Comparison of ENCODE assay signal across 8 cellular contexts in the genomic region with DNA sequence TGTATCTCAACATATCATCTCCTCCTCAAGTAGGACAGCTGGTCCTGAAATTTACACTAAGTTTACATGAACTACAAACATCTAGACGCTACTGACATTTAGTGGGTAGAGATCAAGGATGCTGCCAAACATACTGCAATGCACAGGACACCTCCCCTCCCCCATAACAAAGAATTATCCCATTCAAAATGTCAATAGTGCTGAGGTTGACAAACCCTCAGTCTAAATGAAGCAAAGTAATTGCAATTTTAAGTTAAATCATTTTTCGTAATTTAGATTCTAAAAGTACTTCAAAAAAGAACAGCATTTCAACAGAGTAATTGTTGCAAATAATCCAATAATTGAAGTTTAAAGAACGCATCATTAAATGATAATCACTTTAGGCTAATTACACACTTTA. TPM values are rescaled to one million over a fixed set of nuclear protein-coding genes. Genes with fewer than 3 reads are reported as not detected.
A peak's percentile ranks its signal among the peaks of the same experiment; 100 is the strongest.
DNase-seq lines count a peak whose midpoint lies in the region; ATAC-seq and TF ChIP-seq lines count a peak whose summit lies in the region.

No MANE protein-coding gene starts in this region.

- peak overlapping the region; percentile 82 for H3K4me2 ChIP-seq in MM.1S (ENCODE audit: low read depth, low read length)

- H3K79me2 ChIP-seq in MM.1S (ENCODE audit: low read length), result peaks cover 16% of the 10 kb centered on the region

- H2AFZ ChIP-seq in MM.1S (ENCODE audit: low read length), result no peak overlapping the region

- no peaks in the 10 kb centered on the region for H3K9me2 ChIP-seq in MM.1S (replicated peaks; ENCODE audit: insufficient read depth, low read length)

- peaks cover 26 to 40% (median 32%) of the 10 kb centered on the region in 4 donors for H3K4me1 Mint-ChIP-seq in CD4-positive, alpha-beta memory T cell
- H3K4me1 Mint-ChIP-seq in nephron, result peaks cover 26% of the 10 kb centered on the region

- CTCF ChIA-PET in CD4-positive, alpha-beta memory T cell (lab: Charles Lee; ENCODE audit: partially characterized antibody), result interaction anchor here (1.5 to 3.1 kb wide), 5 partner anchors 25 to 184 kb away, joined by 4 to 29 read pairs (median 10); a partner anchor contains a TSS
- CTCF ChIA-PET in GM10248 (lab: Yijun Ruan, JAX), result interaction anchor here (1.5 to 8.4 kb wide), 2 partner anchors 158 to 183 kb away, joined by 3 to 66 read pairs; no protein-coding TSS in a partner anchor

- peak overlapping the region; percentile 76; the same call in 1 of the 2 replicates for H3K9ac ChIP-seq in MM.1S (ENCODE audit: low read length)

- no peak for DNase-seq in CD4-positive, alpha-beta memory T cell
- no peak for DNase-seq in MM.1S
- peak; percentile 4 for DNase-seq in dermis blood vessel endothelial cell
- DNase-seq in NCI-H2171 (lab: John Stamatoyannopoulos, UW), result no peak
- DNase-seq in nucleus accumbens (lab: John Stamatoyannopoulos, UW), result no peak
- no peak for DNase-seq in GM10248 (ENCODE audit: extremely low spot score)

- H3K4me1 ChIP-seq in CD4-positive, alpha-beta memory T cell (ENCODE audit: insufficient read depth, low read length), result peaks cover 15% of the 10 kb centered on the region
- H3K4me1 ChIP-seq in MM.1S (ENCODE audit: low read length), result peaks cover 10% of the 10 kb centered on the region; the same call in 1 of the 2 replicates

- H3K27me3 Mint-ChIP-seq in CD4-positive, alpha-beta memory T cell, result peaks cover 2 to 3% of the 10 kb centered on the region in 2 donors
- H3K27me3 Mint-ChIP-seq in nephron (ENCODE audit: low read depth), result no peaks in the 10 kb centered on the region

- no peak for TF ChIP-seq CTCF in MM.1S (IDR thresholded peaks at IDR 0.05; ENCODE audit: low read length)
- no peak for TF ChIP-seq CTCF in nephron (IDR thresholded peaks at IDR 0.05; ENCODE audit: unreplicated experiment in 3 of 3)
- no peak for TF ChIP-seq CTCF in GM10248 (IDR thresholded peaks at IDR 0.05; ENCODE audit: control extremely low read depth, extremely low read depth, low read depth, missing control alignments)

- peak overlapping the region; percentile 96 to 99 (median 98) for H3K27ac Mint-ChIP-seq in CD4-positive, alpha-beta memory T cell
- H3K27ac Mint-ChIP-seq in nephron, result peak overlapping the region; percentile 93 to 94 (median 93)

- no peaks in the 10 kb centered on the region for H3K27me3 ChIP-seq in CD4-positive, alpha-beta memory T cell (ENCODE audit: insufficient read depth, low read length)
- H3K27me3 ChIP-seq in MM.1S (replicated peaks; ENCODE audit: insufficient read depth, low read length), result no peaks in the 10 kb centered on the region

- no peaks in the 10 kb centered on the region for H4K20me1 ChIP-seq in MM.1S (ENCODE audit: insufficient read depth, low read length)

- peak overlapping the region; percentile 92 to 99 (median 96) for H3K4me3 Mint-ChIP-seq in CD4-positive, alpha-beta memory T cell
- H3K4me3 Mint-ChIP-seq in nephron, result peak overlapping the region; percentile 91 to 95 (median 94)

- POLR2A ChIA-PET in CD4-positive, alpha-beta memory T cell (lab: Charles Lee; ENCODE audit: partially characterized antibody), result interaction anchor here (3.7 to 4.0 kb wide), 2 partner anchors 49 to 65 kb away, joined by 34 to 63 read pairs; a partner anchor contains a TSS
- POLR2A ChIA-PET in GM10248 (lab: Yijun Ruan, JAX), result no interaction called here

- H3K9me3 Mint-ChIP-seq in CD4-positive, alpha-beta memory T cell, result peaks cover 0 to 2% (median 0%) of the 10 kb centered on the region in 8 donors
- H3K9me3 Mint-ChIP-seq in nephron, result peaks cover 3% of the 10 kb centered on the region

- intact Hi-C loops in CD4-positive, alpha-beta memory T cell (cut with micrococcal nuclease), result loop anchor here (10.0 kb wide), 2 partner anchors 372 to 1508 kb away; a partner anchor contains a TSS

- no peak for ATAC-seq in GM18520 (IDR thresholded peaks at IDR 0.05; ENCODE audit: unreplicated experiment)

- peaks cover 6% of the 10 kb centered on the region; the same call in 1 of the 2 replicates for H3F3A ChIP-seq in MM.1S (ENCODE audit: insufficient read depth, low read length)

- H3K27ac ChIP-seq in CD4-positive, alpha-beta memory T cell (ENCODE audit: low read depth, low read length), result no peak overlapping the region
- H3K27ac ChIP-seq in MM.1S (ENCODE audit: low read length), result no peak overlapping the region

- H3K9me3 ChIP-seq in CD4-positive, alpha-beta memory T cell (ENCODE audit: control insufficient read depth in 1 of 2, low read length in 2 of 2), result no peaks in the 10 kb centered on the region
- no peaks in the 10 kb centered on the region for H3K9me3 ChIP-seq in MM.1S (replicated peaks; ENCODE audit: insufficient read depth, low read length)

- no peak overlapping the region for H3K4me3 ChIP-seq in CD4-positive, alpha-beta memory T cell (ENCODE audit: low read length in 2 of 2)
- H3K4me3 ChIP-seq in MM.1S (ENCODE audit: low read length), result peak overlapping the region; percentile 79

- peaks cover 10 to 31% of the 10 kb centered on the region in 2 donors for H3K36me3 Mint-ChIP-seq in CD4-positive, alpha-beta memory T cell
- H3K36me3 Mint-ChIP-seq in nephron (ENCODE audit: low read depth), result peaks cover 19% of the 10 kb centered on the region

- no peaks in the 10 kb centered on the region for H3K36me3 ChIP-seq in CD4-positive, alpha-beta memory T cell (ENCODE audit: insufficient read depth, low read length)
- no peaks in the 10 kb centered on the region for H3K36me3 ChIP-seq in MM.1S (replicated peaks; ENCODE audit: insufficient read depth, low read length)

RNA-seq across cellular contexts. Expression of a gene that starts 1.2 kb away (rescaled TPM):
- total RNA-seq in CD4-positive, alpha-beta memory T cell, result 10 to 100 TPM; 12.1 to 12.6 TPM
- polyA plus RNA-seq in CD4-positive, alpha-beta memory T cell, result 1 to 10 TPM; 4.6 to 6.7 TPM
- 10.1 and 11.1 TPM in 2 replicates for total RNA-seq in dermis blood vessel endothelial cell

RNA-seq across cellular contexts. Expression of a gene that starts 49.1 kb away (rescaled TPM):
- 1 to 10 TPM; 8.2 to 8.3 TPM for total RNA-seq in CD4-positive, alpha-beta memory T cell
- polyA plus RNA-seq in CD4-positive, alpha-beta memory T cell, result 1 to 10 TPM; 6.4 to 7.4 TPM
- 12.3 and 14.6 TPM in 2 replicates for total RNA-seq in dermis blood vessel endothelial cell
